In the genomic region with DNA sequence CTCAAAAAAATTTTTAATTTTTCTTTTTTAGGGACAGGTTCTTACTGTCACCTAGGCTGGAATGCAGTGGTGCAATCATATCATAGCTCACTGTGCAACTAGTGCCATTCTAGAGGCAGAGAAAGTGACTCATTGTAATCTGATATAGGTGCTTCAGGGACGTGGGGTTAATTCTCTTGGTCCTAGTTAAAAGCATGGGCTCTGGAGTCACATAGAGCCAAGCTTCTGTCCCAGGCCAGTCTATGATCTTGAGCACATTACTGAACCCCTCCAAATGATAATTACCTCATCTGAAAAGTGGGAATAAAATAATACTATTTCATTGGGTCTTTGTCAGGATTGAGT, we compare ENCODE assay signal across 1 cellular context.
TF ChIP-seq lines count a peak whose summit lies in the region.

No MANE protein-coding gene starts in this region.

TF ChIP-seq in HEK293, 187 proteins besides CTCF, POLR2A, EP300 and RAD21 (continued from another document and continues in another):
- TF ChIP-seq BCL11B (tag by site-specific recombination; IDR thresholded peaks at IDR 0.05; ENCODE audit: low read depth) = no peak
- peak; percentile 58; the same call in 1 of the 2 replicates for TF ChIP-seq BCL11A (tag by site-specific recombination; IDR thresholded peaks at IDR 0.05; ENCODE audit: low read depth)
- no peak for TF ChIP-seq ZNF473 (tag by site-specific recombination; IDR thresholded peaks at IDR 0.05)
- TF ChIP-seq ZNF521 (tag by site-specific recombination; IDR thresholded peaks at IDR 0.05) = no peak
- TF ChIP-seq ZSCAN23 (tag by site-specific recombination; IDR thresholded peaks at IDR 0.05) = no peak
- TF ChIP-seq, protein P1, sequence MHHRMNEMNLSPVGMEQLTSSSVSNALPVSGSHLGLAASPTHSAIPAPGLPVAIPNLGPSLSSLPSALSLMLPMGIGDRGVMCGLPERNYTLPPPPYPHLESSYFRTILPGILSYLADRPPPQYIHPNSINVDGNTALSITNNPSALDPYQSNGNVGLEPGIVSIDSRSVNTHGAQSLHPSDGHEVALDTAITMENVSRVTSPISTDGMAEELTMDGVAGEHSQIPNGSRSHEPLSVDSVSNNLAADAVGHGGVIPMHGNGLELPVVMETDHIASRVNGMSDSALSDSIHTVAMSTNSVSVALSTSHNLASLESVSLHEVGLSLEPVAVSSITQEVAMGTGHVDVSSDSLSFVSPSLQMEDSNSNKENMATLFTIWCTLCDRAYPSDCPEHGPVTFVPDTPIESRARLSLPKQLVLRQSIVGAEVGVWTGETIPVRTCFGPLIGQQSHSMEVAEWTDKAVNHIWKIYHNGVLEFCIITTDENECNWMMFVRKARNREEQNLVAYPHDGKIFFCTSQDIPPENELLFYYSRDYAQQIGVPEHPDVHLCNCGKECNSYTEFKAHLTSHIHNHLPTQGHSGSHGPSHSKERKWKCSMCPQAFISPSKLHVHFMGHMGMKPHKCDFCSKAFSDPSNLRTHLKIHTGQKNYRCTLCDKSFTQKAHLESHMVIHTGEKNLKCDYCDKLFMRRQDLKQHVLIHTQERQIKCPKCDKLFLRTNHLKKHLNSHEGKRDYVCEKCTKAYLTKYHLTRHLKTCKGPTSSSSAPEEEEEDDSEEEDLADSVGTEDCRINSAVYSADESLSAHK (tag by site-specific recombination; IDR thresholded peaks at IDR 0.05) = no peak
- TF ChIP-seq HOXD13 (CRISPR knock-in tag; IDR thresholded peaks at IDR 0.05; ENCODE audit: borderline replicate concordance) = no peak
- TF ChIP-seq ZBTB48 (tag by site-specific recombination; IDR thresholded peaks at IDR 0.05) = peak; percentile 72; the same call in 1 of the 2 replicates
- TF ChIP-seq SP2 (tag by site-specific recombination; IDR thresholded peaks at IDR 0.05) = no peak
- no peak for TF ChIP-seq ZNF311 (tag by site-specific recombination; IDR thresholded peaks at IDR 0.05; ENCODE audit: borderline replicate concordance)
- no peak for TF ChIP-seq ZNF701 (tag by site-specific recombination; IDR thresholded peaks at IDR 0.05)
- TF ChIP-seq, protein P2, sequence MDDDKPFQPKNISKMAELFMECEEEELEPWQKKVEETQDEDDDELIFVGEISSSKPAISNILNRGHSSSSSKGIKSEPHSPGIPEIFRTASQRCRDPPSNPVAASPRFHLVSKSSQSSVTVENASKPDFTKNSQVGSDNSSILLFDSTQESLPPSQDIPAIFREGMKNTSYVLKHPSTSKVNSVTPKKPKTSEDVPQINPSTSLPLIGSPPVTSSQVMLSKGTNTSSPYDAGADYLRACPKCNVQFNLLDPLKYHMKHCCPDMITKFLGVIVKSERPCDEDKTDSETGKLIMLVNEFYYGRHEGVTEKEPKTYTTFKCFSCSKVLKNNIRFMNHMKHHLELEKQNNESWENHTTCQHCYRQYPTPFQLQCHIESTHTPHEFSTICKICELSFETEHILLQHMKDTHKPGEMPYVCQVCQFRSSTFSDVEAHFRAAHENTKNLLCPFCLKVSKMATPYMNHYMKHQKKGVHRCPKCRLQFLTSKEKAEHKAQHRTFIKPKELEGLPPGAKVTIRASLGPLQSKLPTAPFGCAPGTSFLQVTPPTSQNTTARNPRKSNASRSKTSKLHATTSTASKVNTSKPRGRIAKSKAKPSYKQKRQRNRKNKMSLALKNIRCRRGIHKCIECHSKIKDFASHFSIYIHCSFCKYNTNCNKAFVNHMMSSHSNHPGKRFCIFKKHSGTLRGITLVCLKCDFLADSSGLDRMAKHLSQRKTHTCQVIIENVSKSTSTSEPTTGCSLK (tag by site-specific recombination; IDR thresholded peaks at IDR 0.05) = no peak
- TF ChIP-seq, protein P3, sequence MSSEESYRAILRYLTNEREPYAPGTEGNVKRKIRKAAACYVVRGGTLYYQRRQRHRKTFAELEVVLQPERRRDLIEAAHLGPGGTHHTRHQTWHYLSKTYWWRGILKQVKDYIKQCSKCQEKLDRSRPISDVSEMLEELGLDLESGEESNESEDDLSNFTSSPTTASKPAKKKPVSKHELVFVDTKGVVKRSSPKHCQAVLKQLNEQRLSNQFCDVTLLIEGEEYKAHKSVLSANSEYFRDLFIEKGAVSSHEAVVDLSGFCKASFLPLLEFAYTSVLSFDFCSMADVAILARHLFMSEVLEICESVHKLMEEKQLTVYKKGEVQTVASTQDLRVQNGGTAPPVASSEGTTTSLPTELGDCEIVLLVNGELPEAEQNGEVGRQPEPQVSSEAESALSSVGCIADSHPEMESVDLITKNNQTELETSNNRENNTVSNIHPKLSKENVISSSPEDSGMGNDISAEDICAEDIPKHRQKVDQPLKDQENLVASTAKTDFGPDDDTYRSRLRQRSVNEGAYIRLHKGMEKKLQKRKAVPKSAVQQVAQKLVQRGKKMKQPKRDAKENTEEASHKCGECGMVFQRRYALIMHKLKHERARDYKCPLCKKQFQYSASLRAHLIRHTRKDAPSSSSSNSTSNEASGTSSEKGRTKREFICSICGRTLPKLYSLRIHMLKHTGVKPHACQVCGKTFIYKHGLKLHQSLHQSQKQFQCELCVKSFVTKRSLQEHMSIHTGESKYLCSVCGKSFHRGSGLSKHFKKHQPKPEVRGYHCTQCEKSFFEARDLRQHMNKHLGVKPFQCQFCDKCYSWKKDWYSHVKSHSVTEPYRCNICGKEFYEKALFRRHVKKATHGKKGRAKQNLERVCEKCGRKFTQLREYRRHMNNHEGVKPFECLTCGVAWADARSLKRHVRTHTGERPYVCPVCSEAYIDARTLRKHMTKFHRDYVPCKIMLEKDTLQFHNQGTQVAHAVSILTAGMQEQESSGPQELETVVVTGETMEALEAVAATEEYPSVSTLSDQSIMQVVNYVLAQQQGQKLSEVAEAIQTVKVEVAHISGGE (tag by site-specific recombination; conservative IDR thresholded peaks at IDR 0.05; ENCODE audit: low read depth) = no peak
- no peak for TF ChIP-seq ZNF114 (tag by site-specific recombination; IDR thresholded peaks at IDR 0.05)
- TF ChIP-seq, protein P4, sequence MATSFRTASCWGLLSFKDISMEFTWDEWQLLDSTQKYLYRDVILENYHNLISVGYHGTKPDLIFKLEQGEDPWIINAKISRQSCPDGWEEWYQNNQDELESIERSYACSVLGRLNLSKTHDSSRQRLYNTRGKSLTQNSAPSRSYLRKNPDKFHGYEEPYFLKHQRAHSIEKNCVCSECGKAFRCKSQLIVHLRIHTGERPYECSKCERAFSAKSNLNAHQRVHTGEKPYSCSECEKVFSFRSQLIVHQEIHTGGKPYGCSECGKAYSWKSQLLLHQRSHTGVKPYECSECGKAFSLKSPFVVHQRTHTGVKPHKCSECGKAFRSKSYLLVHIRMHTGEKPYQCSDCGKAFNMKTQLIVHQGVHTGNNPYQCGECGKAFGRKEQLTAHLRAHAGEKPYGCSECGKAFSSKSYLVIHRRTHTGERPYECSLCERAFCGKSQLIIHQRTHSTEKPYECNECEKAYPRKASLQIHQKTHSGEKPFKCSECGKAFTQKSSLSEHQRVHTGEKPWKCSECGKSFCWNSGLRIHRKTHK (tag by site-specific recombination; IDR thresholded peaks at IDR 0.05) = no peak
- no peak for TF ChIP-seq ZNF248 (tag by site-specific recombination; IDR thresholded peaks at IDR 0.05)
- TF ChIP-seq IKZF3 (tag by site-specific recombination; IDR thresholded peaks at IDR 0.05) = 0 out of 2 replicates have a peak, but pooled peaks have one; percentile 53
- no peak for TF ChIP-seq ZNF16 (tag by site-specific recombination; IDR thresholded peaks at IDR 0.05; ENCODE audit: low read depth)
- no peak for TF ChIP-seq KLF9 (tag by site-specific recombination; IDR thresholded peaks at IDR 0.05; ENCODE audit: low read depth)
- TF ChIP-seq ZBTB7A (tag by site-specific recombination; IDR thresholded peaks at IDR 0.05; ENCODE audit: low read depth) = no peak
- no peak for TF ChIP-seq ZNF571 (tag by site-specific recombination; IDR thresholded peaks at IDR 0.05)
- TF ChIP-seq ZNF10 (tag by site-specific recombination; IDR thresholded peaks at IDR 0.05) = no peak
- TF ChIP-seq ZNF394 (tag by site-specific recombination; IDR thresholded peaks at IDR 0.05; ENCODE audit: borderline replicate concordance) = no peak
- peak; percentile 77 for TF ChIP-seq SP7 (tag by site-specific recombination; IDR thresholded peaks at IDR 0.05)
- no peak for TF ChIP-seq YY1 (tag by site-specific recombination; IDR thresholded peaks at IDR 0.05)
- TF ChIP-seq GLIS1 (tag by site-specific recombination; IDR thresholded peaks at IDR 0.05) = peak; percentile 29; the same call in 1 of the 2 replicates
- no peak for TF ChIP-seq ZNF621 (tag by site-specific recombination; IDR thresholded peaks at IDR 0.05)
- no peak for TF ChIP-seq ZNF23 (tag by site-specific recombination; IDR thresholded peaks at IDR 0.05; ENCODE audit: borderline replicate concordance)
- TF ChIP-seq, protein P5, sequence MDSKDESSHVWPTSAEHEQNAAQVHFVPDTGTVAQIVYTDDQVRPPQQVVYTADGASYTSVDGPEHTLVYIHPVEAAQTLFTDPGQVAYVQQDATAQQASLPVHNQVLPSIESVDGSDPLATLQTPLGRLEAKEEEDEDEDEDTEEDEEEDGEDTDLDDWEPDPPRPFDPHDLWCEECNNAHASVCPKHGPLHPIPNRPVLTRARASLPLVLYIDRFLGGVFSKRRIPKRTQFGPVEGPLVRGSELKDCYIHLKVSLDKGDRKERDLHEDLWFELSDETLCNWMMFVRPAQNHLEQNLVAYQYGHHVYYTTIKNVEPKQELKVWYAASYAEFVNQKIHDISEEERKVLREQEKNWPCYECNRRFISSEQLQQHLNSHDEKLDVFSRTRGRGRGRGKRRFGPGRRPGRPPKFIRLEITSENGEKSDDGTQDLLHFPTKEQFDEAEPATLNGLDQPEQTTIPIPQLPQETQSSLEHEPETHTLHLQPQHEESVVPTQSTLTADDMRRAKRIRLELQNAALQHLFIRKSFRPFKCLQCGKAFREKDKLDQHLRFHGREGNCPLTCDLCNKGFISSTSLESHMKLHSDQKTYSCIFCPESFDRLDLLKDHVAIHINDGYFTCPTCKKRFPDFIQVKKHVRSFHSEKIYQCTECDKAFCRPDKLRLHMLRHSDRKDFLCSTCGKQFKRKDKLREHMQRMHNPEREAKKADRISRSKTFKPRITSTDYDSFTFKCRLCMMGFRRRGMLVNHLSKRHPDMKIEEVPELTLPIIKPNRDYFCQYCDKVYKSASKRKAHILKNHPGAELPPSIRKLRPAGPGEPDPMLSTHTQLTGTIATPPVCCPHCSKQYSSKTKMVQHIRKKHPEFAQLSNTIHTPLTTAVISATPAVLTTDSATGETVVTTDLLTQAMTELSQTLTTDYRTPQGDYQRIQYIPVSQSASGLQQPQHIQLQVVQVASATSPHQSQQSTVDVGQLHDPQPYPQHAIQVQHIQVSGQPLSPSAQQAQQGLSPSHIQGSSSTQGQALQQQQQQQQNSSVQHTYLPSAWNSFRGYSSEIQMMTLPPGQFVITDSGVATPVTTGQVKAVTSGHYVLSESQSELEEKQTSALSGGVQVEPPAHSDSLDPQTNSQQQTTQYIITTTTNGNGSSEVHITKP (tag by site-specific recombination; IDR thresholded peaks at IDR 0.05) = peak; percentile 27; the same call in 1 of the 2 replicates
- no peak for TF ChIP-seq ZNF239 (tag by site-specific recombination; IDR thresholded peaks at IDR 0.05)
- TF ChIP-seq SALL2 (tag by site-specific recombination; IDR thresholded peaks at IDR 0.05; ENCODE audit: borderline replicate concordance) = no peak
- no peak for TF ChIP-seq ZNF830 (tag by site-specific recombination; IDR thresholded peaks at IDR 0.05; ENCODE audit: low read depth)
- TF ChIP-seq ZBTB8A (tag by site-specific recombination; IDR thresholded peaks at IDR 0.05) = no peak
- no peak; the same call in 1 of the 2 replicates for TF ChIP-seq TRIM28 (IDR thresholded peaks at IDR 0.05; ENCODE audit: borderline replicate concordance, low read length)
- TF ChIP-seq ZNF37A (tag by site-specific recombination; IDR thresholded peaks at IDR 0.05) = no peak
- no peak for TF ChIP-seq ZNF2 (tag by site-specific recombination; IDR thresholded peaks at IDR 0.05)
- TF ChIP-seq ZNF214 (tag by site-specific recombination; IDR thresholded peaks at IDR 0.05; ENCODE audit: borderline replicate concordance) = no peak
- TF ChIP-seq ZNF792 (tag by site-specific recombination; IDR thresholded peaks at IDR 0.05) = no peak
- TF ChIP-seq WT1 (tag by site-specific recombination; IDR thresholded peaks at IDR 0.05) = peak; percentile 36; the same call in 1 of the 2 replicates
- no peak for TF ChIP-seq TCF7L2 (IDR thresholded peaks at IDR 0.05; ENCODE audit: borderline replicate concordance, low read depth, low read length)
- no peak for TF ChIP-seq ZNF155 (tag by site-specific recombination; IDR thresholded peaks at IDR 0.05)
- TF ChIP-seq ZBTB1 (tag by site-specific recombination; IDR thresholded peaks at IDR 0.05) = no peak
- TF ChIP-seq, protein P6, sequence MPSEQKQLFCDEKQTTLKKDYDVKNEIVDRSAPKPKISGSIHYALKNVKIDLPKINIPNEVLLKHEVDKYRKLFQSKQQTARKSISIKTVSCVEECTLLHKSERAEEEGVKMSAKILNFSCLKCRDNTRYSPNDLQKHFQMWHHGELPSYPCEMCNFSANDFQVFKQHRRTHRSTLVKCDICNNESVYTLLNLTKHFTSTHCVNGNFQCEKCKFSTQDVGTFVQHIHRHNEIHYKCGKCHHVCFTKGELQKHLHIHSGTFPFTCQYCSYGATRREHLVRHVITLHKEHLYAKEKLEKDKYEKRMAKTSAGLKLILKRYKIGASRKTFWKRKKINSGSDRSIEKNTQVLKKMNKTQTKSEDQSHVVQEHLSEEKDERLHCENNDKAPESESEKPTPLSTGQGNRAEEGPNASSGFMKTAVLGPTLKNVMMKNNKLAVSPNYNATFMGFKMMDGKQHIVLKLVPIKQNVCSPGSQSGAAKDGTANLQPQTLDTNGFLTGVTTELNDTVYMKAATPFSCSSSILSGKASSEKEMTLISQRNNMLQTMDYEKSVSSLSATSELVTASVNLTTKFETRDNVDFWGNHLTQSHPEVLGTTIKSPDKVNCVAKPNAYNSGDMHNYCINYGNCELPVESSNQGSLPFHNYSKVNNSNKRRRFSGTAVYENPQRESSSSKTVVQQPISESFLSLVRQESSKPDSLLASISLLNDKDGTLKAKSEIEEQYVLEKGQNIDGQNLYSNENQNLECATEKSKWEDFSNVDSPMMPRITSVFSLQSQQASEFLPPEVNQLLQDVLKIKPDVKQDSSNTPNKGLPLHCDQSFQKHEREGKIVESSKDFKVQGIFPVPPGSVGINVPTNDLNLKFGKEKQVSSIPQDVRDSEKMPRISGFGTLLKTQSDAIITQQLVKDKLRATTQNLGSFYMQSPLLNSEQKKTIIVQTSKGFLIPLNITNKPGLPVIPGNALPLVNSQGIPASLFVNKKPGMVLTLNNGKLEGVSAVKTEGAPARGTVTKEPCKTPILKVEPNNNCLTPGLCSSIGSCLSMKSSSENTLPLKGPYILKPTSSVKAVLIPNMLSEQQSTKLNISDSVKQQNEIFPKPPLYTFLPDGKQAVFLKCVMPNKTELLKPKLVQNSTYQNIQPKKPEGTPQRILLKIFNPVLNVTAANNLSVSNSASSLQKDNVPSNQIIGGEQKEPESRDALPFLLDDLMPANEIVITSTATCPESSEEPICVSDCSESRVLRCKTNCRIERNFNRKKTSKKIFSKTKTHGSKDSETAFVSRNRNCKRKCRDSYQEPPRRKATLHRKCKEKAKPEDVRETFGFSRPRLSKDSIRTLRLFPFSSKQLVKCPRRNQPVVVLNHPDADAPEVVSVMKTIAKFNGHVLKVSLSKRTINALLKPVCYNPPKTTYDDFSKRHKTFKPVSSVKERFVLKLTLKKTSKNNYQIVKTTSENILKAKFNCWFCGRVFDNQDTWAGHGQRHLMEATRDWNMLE (tag by site-specific recombination; conservative IDR thresholded peaks at IDR 0.05; ENCODE audit: low read depth) = no peak
- no peak for TF ChIP-seq ZNF544 (tag by site-specific recombination; IDR thresholded peaks at IDR 0.05)
